Comparison of ENCODE assay signal across 1 cellular context in the genomic region with DNA sequence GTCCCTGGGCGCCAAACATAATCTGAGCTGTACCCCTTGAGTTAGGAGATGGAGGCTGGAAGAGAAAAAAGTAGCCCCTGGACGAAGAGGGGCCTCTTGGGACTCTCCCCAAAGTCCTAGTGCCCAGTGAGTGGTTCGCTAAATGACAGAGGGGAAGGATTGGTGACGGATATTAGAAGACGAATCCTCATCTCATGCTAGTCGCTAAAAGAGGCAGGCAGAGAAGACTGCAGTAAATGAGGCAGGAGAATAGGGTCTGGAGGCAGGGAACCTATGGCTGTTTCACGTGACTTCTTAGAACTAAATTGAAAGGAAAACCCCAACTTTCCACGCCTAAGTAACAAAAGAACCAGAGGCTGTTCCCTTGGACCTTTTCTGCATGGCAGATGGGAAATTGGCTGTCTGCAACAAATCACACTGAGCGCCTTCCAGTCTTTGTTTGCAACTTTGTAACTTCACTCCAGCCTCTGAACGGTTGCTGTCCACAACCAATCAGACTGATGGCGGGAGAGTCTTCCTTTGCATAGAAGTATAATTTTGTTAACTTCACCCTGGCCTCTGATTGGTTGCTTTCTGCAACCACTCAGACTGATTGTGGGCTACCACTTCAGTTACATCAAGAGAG.
TF ChIP-seq lines count a peak whose summit lies in the region.

No MANE protein-coding gene starts in this region.

TF ChIP-seq in GM12878, 131 proteins besides CTCF, POLR2A, EP300 and RAD21:
- TF ChIP-seq BHLHE40 (IDR thresholded peaks at IDR 0.05; ENCODE audit: borderline replicate concordance in 1 of 2, low read depth in 2 of 2, low read length in 1 of 2) (peak; percentile 26 to 42; a peak in 2 of 4 replicates), MTA2 (IDR thresholded peaks at IDR 0.05; ENCODE audit: low read depth) (no peak), HDGF (IDR thresholded peaks at IDR 0.05) (0 out of 2 replicates have a peak, but pooled peaks have one; percentile 67), WRNIP1 (IDR thresholded peaks at IDR 0.05; ENCODE audit: borderline replicate concordance, low read depth, low read length) (no peak), CBX3 (IDR thresholded peaks at IDR 0.05; ENCODE audit: borderline replicate concordance, low read depth) (no peak), RAD51 (IDR thresholded peaks at IDR 0.05) (peak; percentile 47; the same call in 1 of the 2 replicates), CHD1 (IDR thresholded peaks at IDR 0.05; ENCODE audit: low read depth, low read length) (0 out of 2 replicates have a peak, but pooled peaks have one; percentile 54)
- TF ChIP-seq, protein P1, sequence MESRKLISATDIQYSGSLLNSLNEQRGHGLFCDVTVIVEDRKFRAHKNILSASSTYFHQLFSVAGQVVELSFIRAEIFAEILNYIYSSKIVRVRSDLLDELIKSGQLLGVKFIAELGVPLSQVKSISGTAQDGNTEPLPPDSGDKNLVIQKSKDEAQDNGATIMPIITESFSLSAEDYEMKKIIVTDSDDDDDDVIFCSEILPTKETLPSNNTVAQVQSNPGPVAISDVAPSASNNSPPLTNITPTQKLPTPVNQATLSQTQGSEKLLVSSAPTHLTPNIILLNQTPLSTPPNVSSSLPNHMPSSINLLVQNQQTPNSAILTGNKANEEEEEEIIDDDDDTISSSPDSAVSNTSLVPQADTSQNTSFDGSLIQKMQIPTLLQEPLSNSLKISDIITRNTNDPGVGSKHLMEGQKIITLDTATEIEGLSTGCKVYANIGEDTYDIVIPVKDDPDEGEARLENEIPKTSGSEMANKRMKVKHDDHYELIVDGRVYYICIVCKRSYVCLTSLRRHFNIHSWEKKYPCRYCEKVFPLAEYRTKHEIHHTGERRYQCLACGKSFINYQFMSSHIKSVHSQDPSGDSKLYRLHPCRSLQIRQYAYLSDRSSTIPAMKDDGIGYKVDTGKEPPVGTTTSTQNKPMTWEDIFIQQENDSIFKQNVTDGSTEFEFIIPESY (IDR thresholded peaks at IDR 0.05), result 0 out of 2 replicates have a peak, but pooled peaks have one; percentile 6
- TF ChIP-seq, protein P2, sequence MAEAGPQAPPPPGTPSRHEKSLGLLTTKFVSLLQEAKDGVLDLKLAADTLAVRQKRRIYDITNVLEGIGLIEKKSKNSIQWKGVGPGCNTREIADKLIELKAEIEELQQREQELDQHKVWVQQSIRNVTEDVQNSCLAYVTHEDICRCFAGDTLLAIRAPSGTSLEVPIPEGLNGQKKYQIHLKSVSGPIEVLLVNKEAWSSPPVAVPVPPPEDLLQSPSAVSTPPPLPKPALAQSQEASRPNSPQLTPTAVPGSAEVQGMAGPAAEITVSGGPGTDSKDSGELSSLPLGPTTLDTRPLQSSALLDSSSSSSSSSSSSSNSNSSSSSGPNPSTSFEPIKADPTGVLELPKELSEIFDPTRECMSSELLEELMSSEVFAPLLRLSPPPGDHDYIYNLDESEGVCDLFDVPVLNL (IDR thresholded peaks at IDR 0.05; ENCODE audit: low read depth, low read length), result peak; percentile 59; the same call in 1 of the 2 replicates
